In genomic region chr11:72807021-72807693, GRCh38 we compare ENCODE assay signal across 11 cellular contexts. TPM values are rescaled to one million over a fixed set of nuclear protein-coding genes. Genes with fewer than 3 reads are reported as not detected.
DNase-seq lines count a peak whose midpoint lies in the region; ATAC-seq lines count a peak whose summit lies in the region.
"Had no signal": no experiment of that assay in that cellular context is flagged by ENCODE, and none has a peak within 500 bp of the region (broad histone marks: within the 10 kb centered on the region; RNA-seq: fewer than 3 reads in every experiment).

No MANE protein-coding gene starts in this region.

- no peak overlapping the region for H3K4me3 Mint-ChIP-seq in natural killer cell treated with Interleukin-12 subunit alpha and Interleukin-12 subunit beta and Interleukin-15 and Interleukin-18, amount 100 ng/mL, for 72 hours
- H3K4me3 Mint-ChIP-seq: CD8-positive, alpha-beta memory T cell had no signal

- H3K4me1 ChIP-seq in BLaER1 treated with 17β-estradiol and CSF1 and Interleukin-3, amounts not matched to agents 10 nM and 100 nM = peaks cover 40 to 94% (median 92%) of the 10 kb centered on the region in 10 experiments

- no peaks in the 10 kb centered on the region; a peak in 1 of 22 replicates for H4K20me1 ChIP-seq in BLaER1 treated with 17β-estradiol and CSF1 and Interleukin-3, amounts not matched to agents 10 nM and 100 nM

- peaks cover 17 to 68% (median 38%) of the 10 kb centered on the region in 11 experiments for H3K36me3 ChIP-seq in BLaER1 treated with 17β-estradiol and CSF1 and Interleukin-3, amounts not matched to agents 10 nM and 100 nM

- no peaks in the 10 kb centered on the region for H3K27me3 ChIP-seq in BLaER1 treated with 17β-estradiol and CSF1 and Interleukin-3, amounts not matched to agents 10 nM and 100 nM
- H3K27me3 ChIP-seq: esophagus muscularis mucosa had no signal

- peaks cover 0 to 17% (median 0%) of the 10 kb centered on the region in 11 experiments; a peak in 3 of 22 replicates for H3K9me3 ChIP-seq in BLaER1 treated with 17β-estradiol and CSF1 and Interleukin-3, amounts not matched to agents 10 nM and 100 nM (replicated peaks in 1 of 11)
- H3K9me3 ChIP-seq: esophagus muscularis mucosa had no signal

- peak overlapping the region; percentile 78 to 100 (median 98) for H3K27ac ChIP-seq in BLaER1 treated with 17β-estradiol and CSF1 and Interleukin-3, amounts not matched to agents 10 nM and 100 nM

- H3K27me3 Mint-ChIP-seq in natural killer cell treated with Interleukin-12 subunit alpha and Interleukin-12 subunit beta and Interleukin-15 and Interleukin-18, amount 100 ng/mL, for 72 hours = no peaks in the 10 kb centered on the region
- H3K27me3 Mint-ChIP-seq: CD8-positive, alpha-beta memory T cell had no signal

- peak overlapping the region; percentile 57 to 82 for H3K27ac Mint-ChIP-seq in natural killer cell treated with Interleukin-12 subunit alpha and Interleukin-12 subunit beta and Interleukin-15 and Interleukin-18, amount 100 ng/mL, for 72 hours

- peak overlapping the region in 6 of 10 experiments; percentile 24 to 47 (median 28); a peak in 8 of 20 replicates for H3K4me3 ChIP-seq in BLaER1 treated with 17β-estradiol and CSF1 and Interleukin-3, amounts not matched to agents 10 nM and 100 nM
- H3K4me3 ChIP-seq: esophagus muscularis mucosa had no signal

- ATAC-seq in natural killer cell treated with Interleukin-12 subunit alpha and Interleukin-12 subunit beta and Interleukin-15 and Interleukin-18, amount 100 ng/mL, for 72 hours = no peak
- ATAC-seq in HG02623 (IDR thresholded peaks at IDR 0.05; ENCODE audit: unreplicated experiment) (no peak), GM21786 (IDR thresholded peaks at IDR 0.05; ENCODE audit: unreplicated experiment) (no peak), GM21423 (IDR thresholded peaks at IDR 0.05; ENCODE audit: unreplicated experiment) (no peak)

- DNase-seq in NOMO-1 treated with dmso at 0.1 percent for 144 hours (lab: John Stamatoyannopoulos, UW; ENCODE audit: unreplicated experiment) = peak; percentile 83
- DNase-seq in fibroblast of peridontal ligament (ENCODE audit: extremely low read depth) = peak; percentile 77
- DNase-seq in natural killer cell treated with Interleukin-12 subunit alpha and Interleukin-12 subunit beta and Interleukin-15 and Interleukin-18, amount 100 ng/mL, for 72 hours (ENCODE audit: low spot score) = no peak
- DNase-seq in activated T-cell treated with anti-CD3 and anti-CD28 coated beads, Interleukin-2, amount 50 U/mL, for 48 hours = no peak
- DNase-seq: NCI-H510A had no signal

- H3K9ac ChIP-seq in BLaER1 treated with 17β-estradiol and CSF1 and Interleukin-3, amounts not matched to agents 10 nM and 100 nM = peak overlapping the region; percentile 59 to 100 (median 96)

- peak overlapping the region; percentile 9 to 100 (median 96) for H3K4me2 ChIP-seq in BLaER1 treated with 17β-estradiol and CSF1 and Interleukin-3, amounts not matched to agents 10 nM and 100 nM

- H3K36me3 Mint-ChIP-seq in natural killer cell treated with Interleukin-12 subunit alpha and Interleukin-12 subunit beta and Interleukin-15 and Interleukin-18, amount 100 ng/mL, for 72 hours = peaks cover 5% of the 10 kb centered on the region

- H3K4me1 Mint-ChIP-seq in natural killer cell treated with Interleukin-12 subunit alpha and Interleukin-12 subunit beta and Interleukin-15 and Interleukin-18, amount 100 ng/mL, for 72 hours (ENCODE audit: low read depth in 2 of 2) = peaks cover 11 to 27% of the 10 kb centered on the region in 2 donors

- no peaks in the 10 kb centered on the region for H3K9me3 Mint-ChIP-seq in natural killer cell treated with Interleukin-12 subunit alpha and Interleukin-12 subunit beta and Interleukin-15 and Interleukin-18, amount 100 ng/mL, for 72 hours
- H3K9me3 Mint-ChIP-seq: CD8-positive, alpha-beta memory T cell had no signal

RNA-seq across cellular contexts. Expression of gene ATG16L2, which starts 7.1 kb away (rescaled TPM):
- total RNA-seq in natural killer cell treated with Interleukin-12 subunit alpha and Interleukin-12 subunit beta and Interleukin-15 and Interleukin-18, amount 100 ng/mL, for 72 hours = 100 to 1,000 TPM in 1 of 2 donors, 10 to 100 TPM in 1; 74.7 to 113 TPM

RNA-seq across cellular contexts. Expression of gene STARD10, which starts 13.3 kb away (rescaled TPM):
- 10 to 100 TPM in 1 of 2 donors, 1 to 10 TPM in 1; 9.5 to 17.8 TPM for total RNA-seq in natural killer cell treated with Interleukin-12 subunit alpha and Interleukin-12 subunit beta and Interleukin-15 and Interleukin-18, amount 100 ng/mL, for 72 hours

RNA-seq across cellular contexts. Expression of gene ARAP1, which starts 54.9 kb away (rescaled TPM):
- 100 to 1,000 TPM; 206 to 220 TPM for total RNA-seq in natural killer cell treated with Interleukin-12 subunit alpha and Interleukin-12 subunit beta and Interleukin-15 and Interleukin-18, amount 100 ng/mL, for 72 hours

Comparison
In these comparisons a context has a peak if more than half of its experiments do, and no peak if none do; other contexts are left out.
1. DNase-seq: peak in NOMO-1 treated with dmso at 0.1 percent for 144 hours (single experiment) and fibroblast of peridontal ligament (single experiment); none in natural killer cell treated with Interleukin-12 subunit alpha and Interleukin-12 subunit beta and Interleukin-15 and Interleukin-18, amount 100 ng/mL, for 72 hours (single experiment) and activated T-cell treated with anti-CD3 and anti-CD28 coated beads, Interleukin-2, amount 50 U/mL, for 48 hours (0 of 2).